ENCODE assay signal across 7 cellular contexts in the genomic region with DNA sequence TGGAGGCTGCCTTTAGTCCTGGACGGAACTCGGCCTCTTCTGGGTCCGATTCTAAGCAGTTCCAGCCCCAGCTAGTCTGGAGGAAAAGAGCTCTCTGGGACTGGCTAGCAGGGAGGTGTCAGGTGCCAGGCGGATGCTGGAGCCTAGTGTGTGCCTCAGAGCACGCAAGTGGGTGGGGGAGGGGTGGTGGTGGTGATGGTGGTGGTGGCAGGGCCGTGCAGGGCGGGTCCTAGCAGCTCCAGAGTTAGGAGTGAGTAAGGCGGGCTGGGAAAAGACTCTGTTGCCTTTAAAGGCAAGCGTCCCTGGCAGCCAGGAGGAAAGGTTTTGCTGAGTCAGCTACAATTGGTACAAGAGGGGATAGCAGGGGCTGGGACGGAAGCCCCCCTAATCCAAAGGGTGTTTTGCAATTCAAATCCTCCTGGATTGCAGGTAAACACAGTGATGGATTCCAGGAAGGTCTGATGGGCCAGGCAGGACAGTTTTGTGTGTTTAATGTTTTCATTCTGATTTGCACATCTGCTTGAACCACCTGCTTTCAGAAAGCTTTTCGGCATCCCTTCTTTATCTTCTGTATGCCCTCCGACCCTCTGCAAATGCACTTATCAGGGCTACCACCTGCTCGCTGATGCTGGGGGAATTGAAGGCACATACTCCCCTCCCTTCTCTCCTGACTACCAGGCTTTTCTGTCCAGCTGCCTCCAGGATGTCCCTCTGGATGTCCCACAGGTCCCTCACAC. TPM values are rescaled to one million over a fixed set of nuclear protein-coding genes. Genes with fewer than 3 reads are reported as not detected.
A peak's percentile ranks its signal among the peaks of the same experiment; 100 is the strongest.
DNase-seq lines count a peak whose midpoint lies in the region; ATAC-seq and TF ChIP-seq lines count a peak whose summit lies in the region.

No MANE protein-coding gene starts in this region.

- no peaks in the 10 kb centered on the region for H3K9me3 ChIP-seq in Karpas-422 (ENCODE audit: low read length)

- H3K9ac ChIP-seq in Karpas-422 (ENCODE audit: low read length), result no peak overlapping the region

- no peaks in the 10 kb centered on the region for H3K27me3 ChIP-seq in Karpas-422 (ENCODE audit: low read length)

- H3K4me2 ChIP-seq in Karpas-422 (ENCODE audit: low read depth, low read length, poor library complexity, severe bottlenecking), result no peak overlapping the region

- ATAC-seq in omental fat pad (ENCODE audit: low FRiP score) (no peak), GM21786 (IDR thresholded peaks at IDR 0.05; ENCODE audit: unreplicated experiment) (no peak), HG03095 (IDR thresholded peaks at IDR 0.05; ENCODE audit: unreplicated experiment) (no peak)

- no peak for TF ChIP-seq CTCF in omental fat pad (IDR thresholded peaks at IDR 0.05)

- no peaks in the 10 kb centered on the region for H3K36me3 ChIP-seq in Karpas-422 (ENCODE audit: insufficient read depth, low read length)

- peaks cover 33% of the 10 kb centered on the region for H3K4me1 ChIP-seq in Karpas-422 (ENCODE audit: low read length)

- H2AFZ ChIP-seq in Karpas-422 (ENCODE audit: low read length), result no peak overlapping the region

- peaks cover 1% of the 10 kb centered on the region; the same call in 1 of the 2 replicates for H4K20me1 ChIP-seq in Karpas-422 (ENCODE audit: insufficient read depth, low read depth, low read length)

- peaks cover 9% of the 10 kb centered on the region for H3K79me2 ChIP-seq in Karpas-422 (ENCODE audit: low read length)

- DNase-seq in Karpas-422 (peak; percentile 40), OCI-M1 (lab: John Stamatoyannopoulos, UW) (peak; percentile 85), glomerular visceral epithelial cell (ENCODE audit: extremely low spot score) (peak; percentile 71), stromal cell of bone marrow (ENCODE audit: low read depth) (peak; percentile 41), omental fat pad (ENCODE audit: low spot score) (no peak)

- no peak overlapping the region for H3K27ac ChIP-seq in Karpas-422 (ENCODE audit: low read length)

- no peaks in the 10 kb centered on the region for H3K9me2 ChIP-seq in Karpas-422 (replicated peaks; ENCODE audit: insufficient read depth, low read length)

- no peak overlapping the region for H3K4me3 ChIP-seq in Karpas-422 (ENCODE audit: low read length)

RNA-seq across cellular contexts. Expression of a gene that starts 4.1 kb away (rescaled TPM):
- total RNA-seq in Karpas-422 (2014; rRNA removed; shearing (Covaris generic); ENCODE audit: low replicate concordance), result 72.2 and 83.8 TPM in 2 replicates
- 10 to 100 TPM; 13.4 to 71.5 (median 48.0) TPM for total RNA-seq in omental fat pad
